ENCODE assay signal across 12 cellular contexts in the genomic region with DNA sequence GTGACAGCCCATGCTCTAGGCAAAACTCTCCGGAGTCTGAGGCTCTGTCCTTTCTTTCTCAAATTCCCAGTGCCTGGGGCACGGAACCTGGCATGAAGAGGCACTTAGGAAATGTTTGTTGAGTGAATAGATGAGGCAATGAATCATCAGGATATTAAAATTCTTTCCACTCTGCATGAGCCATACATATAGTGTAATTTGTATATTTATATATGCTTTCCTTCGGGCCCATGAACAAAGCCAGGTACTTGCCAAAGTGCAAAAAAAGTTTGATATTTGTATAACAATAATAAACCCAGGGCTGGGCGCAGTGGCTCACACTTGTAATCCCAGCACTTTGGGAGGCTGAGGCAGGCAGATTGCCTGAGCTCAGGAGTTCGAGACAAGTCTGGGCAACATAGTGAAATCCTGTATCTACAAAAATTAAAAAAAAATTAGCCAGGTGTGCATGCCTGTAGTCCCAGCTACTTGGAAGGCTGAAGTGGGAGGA.
DNase-seq lines count a peak whose midpoint lies in the region; ATAC-seq and TF ChIP-seq lines count a peak whose summit lies in the region.
"Had no signal": no experiment of that assay in that cellular context is flagged by ENCODE, and none has a peak within 500 bp of the region (broad histone marks: within the 10 kb centered on the region; RNA-seq: fewer than 3 reads in every experiment).

No MANE protein-coding gene starts in this region.

- no peaks in the 10 kb centered on the region for H3K9me3 ChIP-seq in A673 (ENCODE audit: low read depth, low read length, poor library complexity, severe bottlenecking)
- no peaks in the 10 kb centered on the region for H3K9me3 ChIP-seq in hepatocyte (ENCODE audit: low read depth)
- H3K9me3 ChIP-seq: BLaER1 treated with 17β-estradiol and CSF1 and Interleukin-3, amounts not matched to agents 10 nM and 100 nM had no signal

- H3K27ac Mint-ChIP-seq in nephron progenitor cell: no peak overlapping the region
- H3K27ac Mint-ChIP-seq: activated T-helper 17 cell treated with anti-CD3 and anti-CD28 coated beads, Interleukin-2, amount 50 U/mL, for 72 hours had no signal

- POLR2A ChIA-PET in A673 (lab: Charles Lee; ENCODE audit: low non-redundant PET): no interaction called here

- peaks cover 19% of the 10 kb centered on the region for H3K27me3 Mint-ChIP-seq in nephron progenitor cell (ENCODE audit: low read depth, poor library complexity)
- H3K27me3 Mint-ChIP-seq: activated T-helper 17 cell treated with anti-CD3 and anti-CD28 coated beads, Interleukin-2, amount 50 U/mL, for 72 hours had no signal

- no peak overlapping the region for H3K4me3 Mint-ChIP-seq in nephron progenitor cell
- H3K4me3 Mint-ChIP-seq: activated T-helper 17 cell treated with anti-CD3 and anti-CD28 coated beads, Interleukin-2, amount 50 U/mL, for 72 hours had no signal

- no peaks in the 10 kb centered on the region for H4K20me1 ChIP-seq in hepatocyte (ENCODE audit: insufficient read depth, poor library complexity, severe bottlenecking)
- H4K20me1 ChIP-seq: BLaER1 treated with 17β-estradiol and CSF1 and Interleukin-3, amounts not matched to agents 10 nM and 100 nM had no signal

- H3K4me3 ChIP-seq in A673 (ENCODE audit: low read depth, low read length, poor library complexity, severe bottlenecking) (no peak overlapping the region), astrocyte of the spinal cord (ENCODE audit: low read depth, low read length) (no peak overlapping the region), hepatocyte (no peak overlapping the region)
- H3K4me3 ChIP-seq: BLaER1 treated with 17β-estradiol and CSF1 and Interleukin-3, amounts not matched to agents 10 nM and 100 nM had no signal

- no peak for TF ChIP-seq CTCF in A673 (conservative IDR thresholded peaks at IDR 0.05; ENCODE audit: low read depth, low read length)
- TF ChIP-seq CTCF in astrocyte of the spinal cord (IDR thresholded peaks at IDR 0.05; ENCODE audit: low read depth, low read length): no peak
- no peak for TF ChIP-seq CTCF in hepatocyte (IDR thresholded peaks at IDR 0.05; ENCODE audit: poor library complexity)
- TF ChIP-seq CTCF in nephron progenitor cell (IDR thresholded peaks at IDR 0.05): no peak

- no peaks in the 10 kb centered on the region for H3K79me2 ChIP-seq in hepatocyte

- CTCF ChIA-PET in A673 (lab: Charles Lee): no interaction called here

- no peaks in the 10 kb centered on the region for H3K27me3 ChIP-seq in A673 (replicated peaks; ENCODE audit: insufficient read depth, low read depth, low read length, poor library complexity)
- no peaks in the 10 kb centered on the region for H3K27me3 ChIP-seq in hepatocyte
- H3K27me3 ChIP-seq: BLaER1 treated with 17β-estradiol and CSF1 and Interleukin-3, amounts not matched to agents 10 nM and 100 nM had no signal

- DNase-seq in A673 (ENCODE audit: low spot score) (peak; percentile 19), HT1080 (ENCODE audit: low read depth) (peak; percentile 74), astrocyte of the spinal cord (ENCODE audit: low read depth, low spot score) (peak; percentile 72), hepatocyte (ENCODE audit: low spot score) (no peak), nephron progenitor cell (no peak), hippocampal formation (lab: John Stamatoyannopoulos, UW) (no peak)
- DNase-seq: cortex of kidney, NCI-H1930 had no signal

- H3K9me2 ChIP-seq in hepatocyte (replicated peaks; ENCODE audit: insufficient read depth): no peaks in the 10 kb centered on the region

- H3K36me3 Mint-ChIP-seq in nephron progenitor cell (ENCODE audit: low read depth): no peaks in the 10 kb centered on the region

- peaks cover 29% of the 10 kb centered on the region for H3K4me1 Mint-ChIP-seq in nephron progenitor cell
- H3K4me1 Mint-ChIP-seq: activated T-helper 17 cell treated with anti-CD3 and anti-CD28 coated beads, Interleukin-2, amount 50 U/mL, for 72 hours had no signal

- intact Hi-C loops in A673 (cut with micrococcal nuclease; ENCODE audit: unreplicated experiment): no loop called here

- no TSS peak for BruUV-seq in A673 (replicated peaks; lab: Mats Ljungman, UMichigan)

- WGBS in hepatocyte (ENCODE audit: low lambda C conversion rate, missing lambda C conversion rate): 50% methylated on average over 5 of the region's 5 CpGs

- no peak overlapping the region for H2AFZ ChIP-seq in hepatocyte

- H3K4me1 ChIP-seq in A673 (ENCODE audit: insufficient read depth, low read length, poor library complexity, severe bottlenecking): peaks cover 21% of the 10 kb centered on the region
- peaks cover 16% of the 10 kb centered on the region for H3K4me1 ChIP-seq in hepatocyte (ENCODE audit: insufficient read depth)
- H3K4me1 ChIP-seq: BLaER1 treated with 17β-estradiol and CSF1 and Interleukin-3, amounts not matched to agents 10 nM and 100 nM had no signal

- ATAC-seq in HG03139 (IDR thresholded peaks at IDR 0.05; ENCODE audit: unreplicated experiment): no peak
- no peak for ATAC-seq in HG03565 (IDR thresholded peaks at IDR 0.05; ENCODE audit: unreplicated experiment)
- ATAC-seq: activated T-helper 17 cell treated with anti-CD3 and anti-CD28 coated beads, Interleukin-2, amount 50 U/mL, for 72 hours had no signal

- H3K27ac ChIP-seq in A673 (ENCODE audit: low read depth, low read length, poor library complexity, severe bottlenecking) (no peak overlapping the region), hepatocyte (peak overlapping the region; percentile 53)
- H3K27ac ChIP-seq: BLaER1 treated with 17β-estradiol and CSF1 and Interleukin-3, amounts not matched to agents 10 nM and 100 nM had no signal

- H3K9me3 Mint-ChIP-seq in nephron progenitor cell: no peaks in the 10 kb centered on the region
- H3K9me3 Mint-ChIP-seq: activated T-helper 17 cell treated with anti-CD3 and anti-CD28 coated beads, Interleukin-2, amount 50 U/mL, for 72 hours had no signal

- H3K4me2 ChIP-seq in hepatocyte: no peak overlapping the region
- H3K4me2 ChIP-seq: BLaER1 treated with 17β-estradiol and CSF1 and Interleukin-3, amounts not matched to agents 10 nM and 100 nM had no signal

- no peaks in the 10 kb centered on the region for H3K36me3 ChIP-seq in A673 (ENCODE audit: insufficient read depth, low read length, poor library complexity, severe bottlenecking)
- no peaks in the 10 kb centered on the region for H3K36me3 ChIP-seq in hepatocyte (replicated peaks; ENCODE audit: insufficient read depth, low read depth)
- H3K36me3 ChIP-seq: BLaER1 treated with 17β-estradiol and CSF1 and Interleukin-3, amounts not matched to agents 10 nM and 100 nM had no signal

- in situ Hi-C loops in astrocyte of the spinal cord (cut with HindIII; ENCODE audit: low sequenced_read_pairs): no loop called here

Comparison
In these comparisons a context has a peak if more than half of its experiments do, and no peak if none do; other contexts are left out.
1. DNase-seq: peak in A673 (single experiment), HT1080 (single experiment) and astrocyte of the spinal cord (single experiment); none in hepatocyte (single experiment), nephron progenitor cell (single experiment) and hippocampal formation (0 of 2).